ENCODE assay signal across 19 cellular contexts in the genomic region with DNA sequence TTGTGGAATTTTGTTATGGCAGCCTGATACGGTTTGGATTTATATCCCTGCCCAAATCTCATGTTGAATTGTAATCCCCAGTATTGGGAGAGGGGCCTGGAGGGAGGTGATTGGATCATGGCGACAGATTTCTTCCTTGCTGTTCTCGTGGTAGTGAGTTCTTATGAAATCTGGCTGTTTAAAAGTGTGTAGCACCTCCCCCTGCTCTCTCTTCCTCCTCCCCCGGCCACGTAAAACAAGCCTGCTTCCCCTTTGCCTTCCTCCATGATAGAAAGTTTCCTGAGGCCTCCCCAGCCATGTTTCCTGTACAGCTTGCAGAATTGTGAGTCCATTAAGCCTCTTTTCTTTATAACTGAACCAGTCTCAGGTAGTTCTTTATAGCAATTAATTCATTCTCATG. TPM values are rescaled to one million over a fixed set of nuclear protein-coding genes. Genes with fewer than 3 reads are reported as not detected.
A peak's percentile ranks its signal among the peaks of the same experiment; 100 is the strongest.
DNase-seq lines count a peak whose midpoint lies in the region; ATAC-seq, FAIRE-seq and TF ChIP-seq lines count a peak whose summit lies in the region.
"Had no signal": no experiment of that assay in that cellular context is flagged by ENCODE, and none has a peak within 500 bp of the region (broad histone marks: within the 10 kb centered on the region; RNA-seq: fewer than 3 reads in every experiment).

No MANE protein-coding gene starts in this region.

- no peaks in the 10 kb centered on the region for H3K79me2 ChIP-seq in HepG2 (ENCODE audit: insufficient read depth, low read length)
- no peaks in the 10 kb centered on the region for H3K79me2 ChIP-seq in SK-N-SH (ENCODE audit: insufficient read depth)

- no peaks in the 10 kb centered on the region for H3K27me3 ChIP-seq in HepG2 (ENCODE audit: control insufficient read depth in 1 of 2, insufficient read depth in 2 of 2, low read length in 2 of 2)
- no peaks in the 10 kb centered on the region for H3K27me3 ChIP-seq in right lobe of liver
- peaks cover 18% of the 10 kb centered on the region; the same call in 1 of the 2 replicates for H3K27me3 ChIP-seq in SK-N-SH (ENCODE audit: insufficient read depth)

- CTCF ChIA-PET in HepG2 (lab: Yijun Ruan, JAX; ENCODE audit: low intra/inter-chr PET ratio, low total read pairs) = no interaction called here
- CTCF ChIA-PET in SK-N-SH (lab: Yijun Ruan, JAX) = no interaction called here

- peak in 1 of 2 experiments; percentile 23; a peak in 1 of 4 replicates for TF ChIP-seq EP300 in HepG2 (IDR thresholded peaks at IDR 0.05; ENCODE audit: low read depth in 2 of 2, low read length in 2 of 2)
- TF ChIP-seq EP300 in HepG2 (CRISPR knock-in tag; IDR thresholded peaks at IDR 0.05; ENCODE audit: borderline replicate concordance) = no peak
- TF ChIP-seq EP300 in SK-N-SH (IDR thresholded peaks at IDR 0.05; ENCODE audit: borderline replicate concordance in 1 of 2, low read depth in 1 of 2, low read length in 1 of 2) = no peak

- H3K4me2 ChIP-seq in HepG2 (ENCODE audit: low read depth, low read length) (peak overlapping the region; percentile 32; the same call in 1 of the 2 replicates), SK-N-SH (no peak overlapping the region)
- H3K4me2 ChIP-seq: PC-9 had no signal

- no peak overlapping the region for H3K4me3 ChIP-seq in HepG2 (replicated peaks in 1 of 3; ENCODE audit: insufficient read depth in 1 of 3, low read depth in 2 of 3, low read length in 3 of 3)
- no peak overlapping the region for H3K4me3 ChIP-seq in right lobe of liver
- H3K4me3 ChIP-seq in SK-N-SH (ENCODE audit: low read depth in 2 of 2, low read length in 1 of 2) = no peak overlapping the region
- H3K4me3 ChIP-seq: PC-9 had no signal

- TF ChIP-seq CTCF in HepG2 (CRISPR knock-in tag; IDR thresholded peaks at IDR 0.05) = no peak
- TF ChIP-seq CTCF in right lobe of liver (IDR thresholded peaks at IDR 0.05) = no peak
- no peak for TF ChIP-seq CTCF in SK-N-SH (IDR thresholded peaks at IDR 0.05)
- no peak for TF ChIP-seq CTCF in D721Med (IDR thresholded peaks at IDR 0.05; ENCODE audit: insufficient read depth, missing control alignments)

- H3K4me1 ChIP-seq in HepG2 (ENCODE audit: insufficient read depth, low read length) = no peaks in the 10 kb centered on the region
- no peaks in the 10 kb centered on the region for H3K4me1 ChIP-seq in right lobe of liver
- no peaks in the 10 kb centered on the region for H3K4me1 ChIP-seq in SK-N-SH (ENCODE audit: control insufficient read depth in 1 of 2, insufficient read depth in 2 of 2, low read depth in 1 of 2, low read length in 1 of 2)

- TF ChIP-seq POLR2A in HepG2 (IDR thresholded peaks at IDR 0.05; ENCODE audit: insufficient read depth in 1 of 2, low read depth in 2 of 2, low read length in 2 of 2) = no peak
- no peak for TF ChIP-seq POLR2A in right lobe of liver (IDR thresholded peaks at IDR 0.05)

- H3K36me3 ChIP-seq in HepG2 (replicated peaks in 1 of 2; ENCODE audit: control insufficient read depth in 1 of 2, insufficient read depth in 2 of 2, low read length in 2 of 2) (no peaks in the 10 kb centered on the region), right lobe of liver (no peaks in the 10 kb centered on the region), SK-N-SH (replicated peaks in 1 of 2; ENCODE audit: control insufficient read depth in 1 of 2, insufficient read depth in 2 of 2, low read length in 1 of 2) (no peaks in the 10 kb centered on the region)

- intact Hi-C loops in HepG2 (cut with micrococcal nuclease; ENCODE audit: unreplicated experiment) = no loop called here
- intact Hi-C loops in right lobe of liver (cut with DNase I) = no loop called here

- H3K9me3 ChIP-seq in HepG2 (ENCODE audit: low read length) = no peaks in the 10 kb centered on the region
- no peaks in the 10 kb centered on the region for H3K9me3 ChIP-seq in right lobe of liver
- no peaks in the 10 kb centered on the region for H3K9me3 ChIP-seq in SK-N-SH

- no peaks in the 10 kb centered on the region for H3K9me2 ChIP-seq in SK-N-SH

- ATAC-seq in HepG2 (no peak), right lobe of liver (no peak), HG02885 (IDR thresholded peaks at IDR 0.05; ENCODE audit: poor library complexity, unreplicated experiment) (no peak)

- DNase-seq in HepG2 (ENCODE audit: low spot score) (no peak), right lobe of liver (no peak), MV-4-11 (lab: John Stamatoyannopoulos, UW) (peak; percentile 61), amniotic epithelial cell (ENCODE audit: low read depth) (peak; percentile 27), SK-N-SH (no peak), D721Med (ENCODE audit: insufficient read length, low spot score) (no peak), cerebellar nuclear complex (lab: John Stamatoyannopoulos, UW) (no peak)
- DNase-seq: AML-193; CD4-positive, alpha-beta memory T cell; NCI-H1417; NCI-H1930; NCI-H2171 treated with DMSO at 0.1 percent for 48 hours; NCI-H510A; PC-9; T-helper 1 cell had no signal

- no peak overlapping the region for H2AFZ ChIP-seq in HepG2 (ENCODE audit: low read length)
- no peak overlapping the region for H2AFZ ChIP-seq in SK-N-SH (ENCODE audit: low read depth)
- H2AFZ ChIP-seq: PC-9 had no signal

- 7% methylated on average over 3 of the region's 5 CpGs for WGBS in HepG2 (ENCODE audit: low lambda C conversion rate)
- 55% methylated on average over 2 of the region's 5 CpGs for WGBS in right lobe of liver (ENCODE audit: insufficient coverage, low coverage, low lambda C conversion rate, missing lambda C conversion rate)
- WGBS in SK-N-SH (ENCODE audit: low lambda C conversion rate) = 37% methylated on average over 5 of the region's 5 CpGs

- POLR2A ChIA-PET in HepG2 (lab: Yijun Ruan, JAX) = no interaction called here
- POLR2A ChIA-PET in SK-N-SH (lab: Yijun Ruan, JAX) = no interaction called here

- in situ Hi-C loops in HepG2 (cut with HindIII; ENCODE audit: extremely low pct_ligation_motif_present, low pct_unique_long_range_greater_than_20kb) = no loop called here

- no peak for TF ChIP-seq RAD21 in HepG2 (CRISPR knock-in tag; IDR thresholded peaks at IDR 0.05)
- no peak for TF ChIP-seq RAD21 in SK-N-SH (IDR thresholded peaks at IDR 0.05; ENCODE audit: low read length)

- H3K27ac ChIP-seq in HepG2 (ENCODE audit: extremely low read length, insufficient read depth, low read length) (no peak overlapping the region), right lobe of liver (no peak overlapping the region), SK-N-SH (ENCODE audit: low read depth in 2 of 2, low read length in 1 of 2) (no peak overlapping the region)
- H3K27ac ChIP-seq: PC-9 had no signal

- H3F3A ChIP-seq in SK-N-SH (replicated peaks; ENCODE audit: insufficient read depth) = no peaks in the 10 kb centered on the region

- H3K9ac ChIP-seq in HepG2 (ENCODE audit: insufficient read depth, low read depth, low read length) (no peak overlapping the region), SK-N-SH (no peak overlapping the region)

- peak; percentile 21 for FAIRE-seq in HepG2 (lab: Jason Lieb, UNC)
- FAIRE-seq in D721Med (lab: Jason Lieb, UNC) = no peak
- FAIRE-seq: H54 had no signal

- H4K20me1 ChIP-seq in HepG2 (ENCODE audit: insufficient read depth, low read length) (no peaks in the 10 kb centered on the region), SK-N-SH (ENCODE audit: insufficient read depth) (no peaks in the 10 kb centered on the region)

- no TSS peak for BruUV-seq in HepG2 (replicated peaks; lab: Mats Ljungman, UMichigan)

TF ChIP-seq in HepG2, 621 proteins besides CTCF, POLR2A, EP300 and RAD21 (continues in another document):
- no peak for TF ChIP-seq IKZF1 (IDR thresholded peaks at IDR 0.05)
- no peak for TF ChIP-seq SIX4 (CRISPR knock-in tag; IDR thresholded peaks at IDR 0.05)
- TF ChIP-seq THYN1 (CRISPR knock-in tag; IDR thresholded peaks at IDR 0.05; ENCODE audit: borderline replicate concordance, low read depth) = no peak
- TF ChIP-seq CHD4 (IDR thresholded peaks at IDR 0.05; ENCODE audit: borderline replicate concordance, low read length) = no peak
- no peak for TF ChIP-seq EZH2 (conservative IDR thresholded peaks at IDR 0.05; ENCODE audit: low read depth, low read length)
- TF ChIP-seq HIVEP1 (CRISPR knock-in tag; IDR thresholded peaks at IDR 0.05) = no peak

TF ChIP-seq in SK-N-SH, 30 proteins besides CTCF, POLR2A, EP300 and RAD21 (continues in another document):
- no peak for TF ChIP-seq MEF2A (IDR thresholded peaks at IDR 0.05; ENCODE audit: borderline replicate concordance, low read depth)
- no peak for TF ChIP-seq NRF1 (IDR thresholded peaks at IDR 0.05; ENCODE audit: low read depth, low read length)
- TF ChIP-seq NFIC (IDR thresholded peaks at IDR 0.05; ENCODE audit: borderline replicate concordance) = no peak
- TF ChIP-seq YY1 (IDR thresholded peaks at IDR 0.05; ENCODE audit: low read depth) = no peak
- TF ChIP-seq ELF1 (IDR thresholded peaks at IDR 0.05) = no peak
- no peak for TF ChIP-seq EZH2phosphoT487 (IDR thresholded peaks at IDR 0.05; ENCODE audit: borderline replicate concordance, low read depth)
- TF ChIP-seq RFX5 (IDR thresholded peaks at IDR 0.05; ENCODE audit: low read length) = no peak

RNA-seq across cellular contexts. Expression of a gene that starts 37.9 kb away (rescaled TPM):
- total RNA-seq in HepG2 (2016; rRNA removed; fragmentation: Illumina TruSeq; extraction: Trizol) (not detected in 2 replicates), right lobe of liver (not detected)
- not detected in 2 replicates for total RNA-seq in HepG2 (2016; cell fraction: cytosol; rRNA removed; fragmentation: Illumina TruSeq; extraction: Trizol; ENCODE audit: low read depth)
- not detected in 2 replicates for total RNA-seq in HepG2 (2016; cell fraction: insoluble cytoplasmic fraction; rRNA removed; fragmentation: Illumina TruSeq; extraction: Trizol)
- total RNA-seq in HepG2 (2016; cell fraction: membrane; rRNA removed; fragmentation: Illumina TruSeq; extraction: Trizol) = not detected in 2 replicates
- total RNA-seq in HepG2 (2016; cell fraction: nucleus; rRNA removed; fragmentation: Illumina TruSeq; extraction: Trizol) = not detected in 2 replicates
- polyA plus RNA-seq in HepG2 (2011; rRNA removed) (not detected in 2 replicates), SK-N-SH (2012; rRNA removed) (not detected in 2 replicates)
- not detected in 2 replicates for polyA plus RNA-seq in HepG2 (2011; cell fraction: cytosol; rRNA removed)
- polyA plus RNA-seq in HepG2 (2011; cell fraction: nucleus; rRNA removed) = not detected in 2 replicates
- not detected in 2 replicates for polyA plus RNA-seq in HepG2 (2012)
- polyA plus RNA-seq in HepG2 (2016; cell fraction: cytosol; fragmentation: Illumina TruSeq; extraction: Trizol; ENCODE audit: low read depth) = not detected in 2 replicates
- polyA plus RNA-seq in HepG2 (2016; cell fraction: insoluble cytoplasmic fraction; fragmentation: Illumina TruSeq; extraction: Trizol; ENCODE audit: low read depth) = not detected in 2 replicates
- not detected in 2 replicates for polyA plus RNA-seq in HepG2 (2016; cell fraction: membrane; fragmentation: Illumina TruSeq; extraction: Trizol; ENCODE audit: low read depth)
- not detected in 2 replicates for polyA plus RNA-seq in HepG2 (2016; cell fraction: nucleus; fragmentation: Illumina TruSeq; extraction: Trizol; ENCODE audit: insufficient read depth, low read depth)
- polyA minus RNA-seq in HepG2 (2011; rRNA and poly(A)+ RNA removed; ENCODE audit: low replicate concordance) = not detected in 2 replicates
- polyA minus RNA-seq in HepG2 (2011; cell fraction: cytosol; rRNA and poly(A)+ RNA removed) = not detected in 2 replicates
- not detected in 2 replicates for polyA minus RNA-seq in HepG2 (2011; cell fraction: nucleus; rRNA and poly(A)+ RNA removed)
- not detected in 2 replicates for polyA plus RNA-seq in SK-N-SH (2012; cell fraction: cytosol; rRNA removed)
- polyA plus RNA-seq in SK-N-SH (2012; cell fraction: nucleus; rRNA removed) = not detected in 2 replicates
- total RNA-seq: A673; CD4-positive, alpha-beta memory T cell; PC-9; SK-MEL-5 had no signal
- polyA plus RNA-seq: CD4-positive, alpha-beta memory T cell had no signal

Comparison
In these comparisons a context has a peak if more than half of its experiments do, and no peak if none do; other contexts are left out.
1. DNase-seq: peak in MV-4-11 (single experiment) and amniotic epithelial cell (single experiment); none in HepG2 (single experiment), right lobe of liver (0 of 3), SK-N-SH (single experiment), D721Med (single experiment) and cerebellar nuclear complex (0 of 2).